21 cellular contexts compared by ENCODE assay signal in the genomic region with DNA sequence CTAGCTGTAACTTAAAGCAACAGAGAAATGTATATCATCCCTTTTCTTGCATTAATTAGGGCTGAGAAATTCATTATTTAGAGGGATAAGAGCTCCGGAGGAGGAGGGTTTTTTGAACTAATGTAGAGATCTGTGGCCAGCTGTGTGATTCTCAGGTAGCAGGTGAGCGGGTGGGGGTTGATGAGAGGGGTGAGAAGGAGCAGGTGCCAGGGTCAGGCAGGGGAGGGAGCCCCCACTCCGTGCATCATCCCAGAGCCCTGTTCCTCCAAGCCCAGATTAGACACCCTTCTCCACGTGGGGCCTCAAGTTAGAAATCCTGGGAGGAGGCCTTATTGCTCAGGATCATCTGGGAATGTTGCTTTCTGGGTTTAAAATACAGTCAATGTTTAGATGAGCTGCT. TPM values are rescaled to one million over a fixed set of nuclear protein-coding genes. Genes with fewer than 3 reads are reported as not detected.
DNase-seq lines count a peak whose midpoint lies in the region.
"Had no signal": no experiment of that assay in that cellular context is flagged by ENCODE, and none has a peak within 500 bp of the region (broad histone marks: within the 10 kb centered on the region; RNA-seq: fewer than 3 reads in every experiment).

No MANE protein-coding gene starts in this region.

- H3K4me1 ChIP-seq in subcutaneous abdominal adipose tissue (ENCODE audit: control insufficient read depth in 5 of 5, insufficient read depth in 5 of 5, low read length in 5 of 5): peaks cover 27 to 96% (median 84%) of the 10 kb centered on the region in 5 donors

- no peaks in the 10 kb centered on the region for H3K27me3 ChIP-seq in subcutaneous abdominal adipose tissue (ENCODE audit: control insufficient read depth in 5 of 5, insufficient read depth in 4 of 5, low read length in 5 of 5)

- H3K9me3 Mint-ChIP-seq in immature natural killer cell: no peaks in the 10 kb centered on the region
- H3K9me3 Mint-ChIP-seq: activated CD8-positive, alpha-beta T cell treated with anti-CD3 and anti-CD28 coated beads for 36 hours had no signal

- peaks cover 11 to 12% (median 11%) of the 10 kb centered on the region in 3 donors for H3K27me3 Mint-ChIP-seq in immature natural killer cell (ENCODE audit: low read depth in 3 of 3)

- H3K4me1 Mint-ChIP-seq in immature natural killer cell: peaks cover 100% of the 10 kb centered on the region in 2 donors

- H3K4me3 Mint-ChIP-seq in immature natural killer cell: peak overlapping the region; percentile 16 to 91 (median 72)
- H3K4me3 Mint-ChIP-seq: activated CD8-positive, alpha-beta T cell treated with anti-CD3 and anti-CD28 coated beads for 36 hours; naive thymus-derived CD4-positive, alpha-beta T cell had no signal

- peaks cover 0 to 29% (median 14%) of the 10 kb centered on the region in 5 donors for H3K36me3 ChIP-seq in subcutaneous abdominal adipose tissue (ENCODE audit: control insufficient read depth in 5 of 5, insufficient read depth in 5 of 5, low read length in 5 of 5)

- peaks cover 3% of the 10 kb centered on the region in 3 donors for H3K36me3 Mint-ChIP-seq in immature natural killer cell

- DNase-seq in NCI-H82 (lab: John Stamatoyannopoulos, UW): peak; percentile 24
- no peak for DNase-seq in NCI-H82 treated with DMSO at 0.1 percent for 48 hours (lab: John Stamatoyannopoulos, UW; ENCODE audit: unreplicated experiment)
- peak; percentile 24 for DNase-seq in NCI-H69 (lab: John Stamatoyannopoulos, UW)
- no peak for DNase-seq in immature natural killer cell
- no peak for DNase-seq in SIG-M5 (lab: John Stamatoyannopoulos, UW)
- no peak for DNase-seq in NCI-H2081 treated with DMSO at 0.1 percent for 48 hours (lab: John Stamatoyannopoulos, UW)
- no peak for DNase-seq in T-helper 9 cell
- DNase-seq: activated CD8-positive, alpha-beta T cell treated with anti-CD3 and anti-CD28 coated beads for 36 hours; activated naive CD4-positive, alpha-beta T cell treated with Interleukin-2 at 50 U/mL for 16 hours; activated T-cell treated with anti-CD3 and anti-CD28 coated beads, Interleukin-2, amount 50 U/mL, for 1 hour; C1 segment of cervical spinal cord; DMS 273 treated with DMSO at 0.1 percent for 48 hours; H7; islet precursor cell; naive thymus-derived CD4-positive, alpha-beta T cell; NCI-H1436; NCI-H2227 treated with DMSO at 0.1 percent for 48 hours; spleen; stimulated activated CD4-positive, alpha-beta T cell treated with anti-CD3 and anti-CD28 coated beads, Interleukin-4, amount 100 ng/mL, for 4 hours had no signal

- peak overlapping the region; percentile 39 for H3K27ac ChIP-seq in subcutaneous abdominal adipose tissue (ENCODE audit: low read depth, low read length)

- peak overlapping the region; percentile 23 to 100 (median 98) for H3K27ac Mint-ChIP-seq in immature natural killer cell
- H3K27ac Mint-ChIP-seq: activated CD8-positive, alpha-beta T cell treated with anti-CD3 and anti-CD28 coated beads for 36 hours had no signal

- H3K9ac ChIP-seq in subcutaneous abdominal adipose tissue (ENCODE audit: low read length in 5 of 5): no peak overlapping the region

- no peak overlapping the region for H3K4me3 ChIP-seq in subcutaneous abdominal adipose tissue (ENCODE audit: low read depth in 1 of 5, low read length in 5 of 5)
- H3K4me3 ChIP-seq: GM12878, spleen had no signal

- H3K9me3 ChIP-seq in subcutaneous abdominal adipose tissue (ENCODE audit: control insufficient read depth in 5 of 5, low read length in 5 of 5): no peaks in the 10 kb centered on the region
- H3K9me3 ChIP-seq: spleen had no signal

RNA-seq across cellular contexts. Expression of gene ZBTB16, which starts 24.9 kb away (rescaled TPM):
- 100 to 1,000 TPM in 1 of 3 donors, 10 to 100 TPM in 2; 90.4 to 197 (median 92.5) TPM for polyA plus RNA-seq in immature natural killer cell
- polyA plus RNA-seq: GM12878 had no signal

Comparison
In these comparisons a context has a peak if more than half of its experiments do, and no peak if none do; other contexts are left out.
1. DNase-seq: peak in NCI-H82 (single experiment) and NCI-H69 (single experiment); none in NCI-H82 treated with DMSO at 0.1 percent for 48 hours (single experiment), immature natural killer cell (0 of 3), SIG-M5 (single experiment), NCI-H2081 treated with DMSO at 0.1 percent for 48 hours (single experiment) and T-helper 9 cell (single experiment).